Comparison of ENCODE assay signal across 28 cellular contexts in genomic region chr3:140143670-140144069, GRCh38.
"Had no signal": no experiment of that assay in that cellular context is flagged by ENCODE, and none has a peak within 500 bp of the region (broad histone marks: within the 10 kb centered on the region; RNA-seq: fewer than 3 reads in every experiment).

No MANE protein-coding gene starts in this region.

- H3K9ac ChIP-seq: neural progenitor cell had no signal

- H3K4me3 ChIP-seq: adrenal gland, ascending aorta, colonic mucosa, esophagus squamous epithelium, gastroesophageal sphincter, heart right ventricle, neural progenitor cell, ovary, psoas muscle, tibial artery had no signal

- H2AFZ ChIP-seq: neural progenitor cell had no signal

- H3K36me3 Mint-ChIP-seq: activated naive CD8-positive, alpha-beta T cell; naive B cell; neural progenitor cell; WTC11 had no signal

- DNase-seq: activated CD4-positive, alpha-beta T cell treated with anti-CD3 and anti-CD28 coated beads, Interleukin-2, amount 50 U/mL, for 4 hours; activated CD8-positive, alpha-beta memory T cell treated with anti-CD3 and anti-CD28 coated beads, Interleukin-2, amount 50 U/mL, for 48 hours; activated naive CD4-positive, alpha-beta T cell; activated T-cell treated with anti-CD3 and anti-CD28 coated beads, Interleukin-2, amount 50 U/mL, for 4 hours; adrenal gland; colonic mucosa; endodermal cell; esophagus squamous epithelium; heart right ventricle; left colon; mesenchymal stem cell; naive B cell; ovary; psoas muscle; right cardiac atrium; stimulated activated CD4-positive, alpha-beta T cell treated with anti-CD3 and anti-CD28 coated beads, Interleukin-1b, Interleukin-23, amount 100 ng/mL, for 48 hours; T1000; tibial artery had no signal

- H3K4me3 Mint-ChIP-seq: activated naive CD8-positive, alpha-beta T cell; activated T-cell treated with anti-CD3 and anti-CD28 coated beads, Interleukin-2, amount 50 U/mL, for 4 hours; endodermal cell; naive B cell; neural progenitor cell; stimulated activated naive CD8-positive, alpha-beta T cell treated with anti-CD3 and anti-CD28 coated beads, Interleukin-15, Interleukin-2, amounts not matched to agents 100 ng/mL and 50 ng/mL, for 24 hours; T-helper 1 cell treated with Interleukin-12 subunit alpha and Interleukin-12 subunit beta and Interleukin-4 antibody, amounts not matched to agents 30 μg/mL and 1 μg/mL, for 36 hours; WTC11 had no signal

- H3K4me2 ChIP-seq: neural progenitor cell had no signal

- H3K4me1 ChIP-seq: adrenal gland, ascending aorta, colonic mucosa, esophagus squamous epithelium, gastroesophageal sphincter, heart right ventricle, neural progenitor cell, psoas muscle, tibial artery had no signal

- H3K27ac Mint-ChIP-seq: activated naive CD8-positive, alpha-beta T cell; activated T-helper 2 cell treated with anti-CD3 and anti-CD28 coated beads, Interferon-gamma antibody, Interleukin-2, Interleukin-4, amounts not matched to agents 10 μg/mL and 5 μg/mL and 100 μg/mL, durations not matched to agents 14 hours and 24 hours and 36 hours; endodermal cell; naive B cell; neural progenitor cell; stimulated activated naive CD8-positive, alpha-beta T cell treated with anti-CD3 and anti-CD28 coated beads, Interleukin-15, Interleukin-2, amounts not matched to agents 100 ng/mL and 50 ng/mL, for 24 hours; T-helper 1 cell treated with Interleukin-12 subunit alpha and Interleukin-12 subunit beta and Interleukin-4 antibody, amounts not matched to agents 30 μg/mL and 1 μg/mL, for 36 hours; WTC11 had no signal

- FAIRE-seq: bronchial epithelial cell, keratinocyte had no signal

- H3K9me3 ChIP-seq: adrenal gland, ascending aorta, colonic mucosa, esophagus squamous epithelium, gastroesophageal sphincter, heart right ventricle, ovary, psoas muscle, tibial artery had no signal

- H3K27ac ChIP-seq: adrenal gland, ascending aorta, colonic mucosa, esophagus squamous epithelium, gastroesophageal sphincter, heart right ventricle, neural progenitor cell, ovary, psoas muscle, tibial artery had no signal

- H3K27me3 ChIP-seq: adrenal gland, ascending aorta, colonic mucosa, esophagus squamous epithelium, gastroesophageal sphincter, heart right ventricle, neural progenitor cell, ovary, tibial artery had no signal

- H3K9me3 Mint-ChIP-seq: activated T-cell treated with anti-CD3 and anti-CD28 coated beads, Interleukin-2, amount 50 U/mL, for 4 hours; activated T-helper 2 cell treated with anti-CD3 and anti-CD28 coated beads, Interferon-gamma antibody, Interleukin-2, Interleukin-4, amounts not matched to agents 10 μg/mL and 5 μg/mL and 100 μg/mL, durations not matched to agents 14 hours and 24 hours and 36 hours; endodermal cell; neural progenitor cell; stimulated activated naive CD8-positive, alpha-beta T cell treated with anti-CD3 and anti-CD28 coated beads, Interleukin-15, Interleukin-2, amounts not matched to agents 100 ng/mL and 50 ng/mL, for 24 hours; T-helper 1 cell treated with Interleukin-12 subunit alpha and Interleukin-12 subunit beta and Interleukin-4 antibody, amounts not matched to agents 30 μg/mL and 1 μg/mL, for 36 hours; WTC11 had no signal

- H3K4me1 Mint-ChIP-seq: naive B cell had no signal

- H3K36me3 ChIP-seq: adrenal gland, ascending aorta, colonic mucosa, esophagus squamous epithelium, gastroesophageal sphincter, heart right ventricle, neural progenitor cell, ovary, tibial artery had no signal

- ATAC-seq: activated T-cell treated with anti-CD3 and anti-CD28 coated beads, Interleukin-2, amount 50 U/mL, for 4 hours; gastroesophageal sphincter; heart right ventricle; left colon; psoas muscle; WTC11 had no signal

- H3K27me3 Mint-ChIP-seq: activated naive CD8-positive, alpha-beta T cell; naive B cell had no signal
